In the genomic region with DNA sequence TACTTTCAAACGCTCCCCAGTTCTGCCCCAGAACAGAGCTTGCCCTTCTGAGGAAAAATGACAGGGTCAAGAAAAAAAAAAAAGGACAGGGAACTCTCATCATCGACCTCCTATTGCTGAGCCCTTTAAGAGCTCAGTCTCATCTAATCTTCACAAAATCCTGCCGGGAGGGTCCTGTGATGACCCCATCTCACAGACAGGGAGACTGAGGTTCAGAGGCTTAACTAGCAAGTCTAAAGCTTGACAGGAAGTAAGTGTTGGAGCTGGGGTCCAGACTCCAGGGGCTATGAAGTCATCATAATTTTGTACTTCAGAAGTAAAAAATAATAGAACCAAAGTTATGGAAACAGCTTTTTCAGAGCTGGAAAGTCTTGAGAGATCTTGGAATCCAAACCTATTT, we compare ENCODE assay signal across 24 cellular contexts.
"Had no signal": no experiment of that assay in that cellular context is flagged by ENCODE, and none has a peak within 500 bp of the region (broad histone marks: within the 10 kb centered on the region; RNA-seq: fewer than 3 reads in every experiment).

No MANE protein-coding gene starts in this region.

- H3K27ac ChIP-seq: left ventricle myocardium inferior, pancreas, prostate gland, sigmoid colon, spleen, suprapubic skin, thoracic aorta, tibial artery, upper lobe of right lung had no signal

- H3K4me3 Mint-ChIP-seq: naive thymus-derived CD4-positive, alpha-beta T cell; natural killer cell treated with Interleukin-12 subunit alpha and Interleukin-12 subunit beta and Interleukin-15 and Interleukin-18, amount 100 ng/mL, for 72 hours; stimulated activated effector memory CD8-positive, alpha-beta T cell treated with anti-CD3 and anti-CD28 coated beads, Interleukin-12 subunit alpha, Interleukin-12 subunit beta, amount 100 ng/mL, for 72 hours; stimulated activated naive CD8-positive, alpha-beta T cell treated with anti-CD3 and anti-CD28 coated beads, Interleukin-15, Interleukin-2, amounts not matched to agents 100 ng/mL and 50 ng/mL, for 24 hours had no signal

- H3K9me3 ChIP-seq: left ventricle myocardium inferior, mucosa of descending colon, pancreas, prostate gland, sigmoid colon, spleen, suprapubic skin, thoracic aorta, tibial artery, upper lobe of right lung had no signal

- H3K4me3 ChIP-seq: left ventricle myocardium inferior, lung, mucosa of descending colon, pancreas, prostate gland, sigmoid colon, spleen, suprapubic skin, thoracic aorta, tibial artery, upper lobe of right lung had no signal

- H3K36me3 Mint-ChIP-seq: naive thymus-derived CD4-positive, alpha-beta T cell; natural killer cell treated with Interleukin-12 subunit alpha and Interleukin-12 subunit beta and Interleukin-15 and Interleukin-18, amount 100 ng/mL, for 72 hours; stimulated activated effector memory CD8-positive, alpha-beta T cell treated with anti-CD3 and anti-CD28 coated beads, Interleukin-12 subunit alpha, Interleukin-12 subunit beta, amount 100 ng/mL, for 72 hours had no signal

- DNase-seq: hypothalamus; left ventricle myocardium inferior; midbrain; mucosa of descending colon; naive thymus-derived CD4-positive, alpha-beta T cell; nucleus accumbens; pancreas; posterior cingulate gyrus; retina; right cardiac atrium; sigmoid colon; small intestine; spleen; stimulated activated CD4-positive, alpha-beta T cell treated with anti-CD3 and anti-CD28 coated beads, Interleukin-4, amount 100 ng/mL, for 24 hours; stimulated activated naive CD4-positive, alpha-beta T cell; tibial artery; upper lobe of right lung had no signal

- H3K27me3 Mint-ChIP-seq: natural killer cell treated with Interleukin-12 subunit alpha and Interleukin-12 subunit beta and Interleukin-15 and Interleukin-18, amount 100 ng/mL, for 72 hours; stimulated activated naive CD8-positive, alpha-beta T cell treated with anti-CD3 and anti-CD28 coated beads, Interleukin-15, Interleukin-2, amounts not matched to agents 100 ng/mL and 50 ng/mL, for 24 hours had no signal

- H3K4me1 ChIP-seq: left ventricle myocardium inferior, pancreas, prostate gland, sigmoid colon, spleen, suprapubic skin, tibial artery, upper lobe of right lung had no signal

- H3K36me3 ChIP-seq: left ventricle myocardium inferior, pancreas, prostate gland, sigmoid colon, spleen, suprapubic skin, thoracic aorta, tibial artery, upper lobe of right lung had no signal

- H3K4me1 Mint-ChIP-seq: naive thymus-derived CD4-positive, alpha-beta T cell; stimulated activated effector memory CD8-positive, alpha-beta T cell treated with anti-CD3 and anti-CD28 coated beads, Interleukin-12 subunit alpha, Interleukin-12 subunit beta, amount 100 ng/mL, for 72 hours had no signal

- H3K27me3 ChIP-seq: pancreas, sigmoid colon, spleen, suprapubic skin, tibial artery, upper lobe of right lung had no signal

- H3K27ac Mint-ChIP-seq: naive thymus-derived CD4-positive, alpha-beta T cell; natural killer cell treated with Interleukin-12 subunit alpha and Interleukin-12 subunit beta and Interleukin-15 and Interleukin-18, amount 100 ng/mL, for 72 hours; stimulated activated effector memory CD8-positive, alpha-beta T cell treated with anti-CD3 and anti-CD28 coated beads, Interleukin-12 subunit alpha, Interleukin-12 subunit beta, amount 100 ng/mL, for 72 hours; stimulated activated naive CD8-positive, alpha-beta T cell treated with anti-CD3 and anti-CD28 coated beads, Interleukin-15, Interleukin-2, amounts not matched to agents 100 ng/mL and 50 ng/mL, for 24 hours had no signal

- ATAC-seq: mucosa of descending colon; naive thymus-derived CD4-positive, alpha-beta T cell; pancreas; right cardiac atrium; stimulated activated effector memory CD8-positive, alpha-beta T cell treated with anti-CD3 and anti-CD28 coated beads, Interleukin-12 subunit alpha, Interleukin-12 subunit beta, amount 100 ng/mL, for 72 hours; upper lobe of right lung had no signal

- H3K9me3 Mint-ChIP-seq: natural killer cell treated with Interleukin-12 subunit alpha and Interleukin-12 subunit beta and Interleukin-15 and Interleukin-18, amount 100 ng/mL, for 72 hours; stimulated activated effector memory CD8-positive, alpha-beta T cell treated with anti-CD3 and anti-CD28 coated beads, Interleukin-12 subunit alpha, Interleukin-12 subunit beta, amount 100 ng/mL, for 72 hours; stimulated activated naive CD8-positive, alpha-beta T cell treated with anti-CD3 and anti-CD28 coated beads, Interleukin-15, Interleukin-2, amounts not matched to agents 100 ng/mL and 50 ng/mL, for 24 hours had no signal
